In the genomic region with DNA sequence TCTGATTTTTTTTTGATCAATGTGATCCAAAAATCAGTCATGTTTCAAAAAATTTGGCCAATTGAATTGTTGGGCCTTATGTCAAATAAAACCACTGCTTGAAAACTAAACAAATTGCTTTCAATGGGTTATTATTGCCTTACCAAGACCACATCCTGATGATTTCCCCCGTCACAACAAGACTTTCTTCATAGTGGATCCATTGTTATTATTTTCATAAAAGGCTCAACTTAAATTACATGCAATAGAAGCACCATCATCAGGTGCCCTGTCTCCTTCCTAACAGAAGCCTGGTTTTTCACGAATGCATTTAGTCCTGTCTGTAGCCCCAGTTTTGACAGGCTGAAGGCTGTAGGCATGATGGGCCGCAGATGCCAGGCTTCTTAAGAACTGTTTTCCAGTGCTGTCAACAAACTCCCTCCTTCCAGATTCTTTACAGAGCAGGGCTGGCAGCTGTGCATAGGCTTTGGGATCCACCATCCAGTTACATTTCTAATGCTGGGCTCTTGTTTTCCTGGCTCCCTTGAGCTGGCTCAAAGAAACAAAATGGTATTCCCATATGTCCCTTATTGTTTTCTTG, we compare ENCODE assay signal across 9 cellular contexts.
"Had no signal": no experiment of that assay in that cellular context is flagged by ENCODE, and none has a peak within 500 bp of the region (broad histone marks: within the 10 kb centered on the region; RNA-seq: fewer than 3 reads in every experiment).

No MANE protein-coding gene starts in this region.

- ATAC-seq: HCT116, HepG2 had no signal

- H3K4me3 ChIP-seq: HAP-1 had no signal

- H3K27ac Mint-ChIP-seq: HFFc6, IgD-negative memory B cell had no signal

- H3K4me3 Mint-ChIP-seq: HFFc6, IgD-negative memory B cell had no signal

- H3K27ac ChIP-seq: HL-60 had no signal

- H3K36me3 Mint-ChIP-seq: IgD-negative memory B cell had no signal

- H3K27me3 Mint-ChIP-seq: IgD-negative memory B cell had no signal

- H3K4me1 Mint-ChIP-seq: IgD-negative memory B cell had no signal

- DNase-seq: GOT3, H7, HFFc6, KG1 had no signal

- H3K9me3 ChIP-seq: HAP-1 had no signal

- H3K36me3 ChIP-seq: HAP-1 had no signal
